ENCODE assay signal across 16 cellular contexts in genomic region chr18:26971327-26971918, GRCh38.
DNase-seq lines count a peak whose midpoint lies in the region; ATAC-seq and TF ChIP-seq lines count a peak whose summit lies in the region.
"Had no signal": no experiment of that assay in that cellular context is flagged by ENCODE, and none has a peak within 500 bp of the region (broad histone marks: within the 10 kb centered on the region; RNA-seq: fewer than 3 reads in every experiment).

No MANE protein-coding gene starts in this region.

- no peak overlapping the region for H4K12ac ChIP-seq in trophoblast cell (ENCODE audit: low read depth, low read length)

- H3K27ac ChIP-seq in trophoblast cell (ENCODE audit: low read depth, low read length) = no peak overlapping the region

- H3K79me1 ChIP-seq in trophoblast cell (ENCODE audit: low read length) = no peaks in the 10 kb centered on the region

- H3K4ac ChIP-seq in trophoblast cell (ENCODE audit: low read depth, low read length) = no peak overlapping the region

- no peak overlapping the region for H2AK5ac ChIP-seq in trophoblast cell (ENCODE audit: low read length)

- H3K27me3 ChIP-seq in H7 (ENCODE audit: control insufficient read depth, insufficient read depth, low read length) = no peaks in the 10 kb centered on the region
- H3K27me3 ChIP-seq in trophoblast cell (ENCODE audit: insufficient read depth, low read length) = no peaks in the 10 kb centered on the region

- H3K27ac Mint-ChIP-seq in activated naive CD4-positive, alpha-beta T cell treated with anti-CD3 and anti-CD28 coated beads, Interleukin-2, amount 50 U/mL, for 72 hours = no peak overlapping the region
- H3K27ac Mint-ChIP-seq: CD4-positive, alpha-beta memory T cell had no signal

- no CpG with 5 or more reads among the region's 10 CpGs for WGBS in trophoblast cell (ENCODE audit: extremely low coverage, insufficient coverage, insufficient read length)

- peaks cover 8 to 9% of the 10 kb centered on the region in 2 donors for H3K9me3 Mint-ChIP-seq in activated naive CD4-positive, alpha-beta T cell treated with anti-CD3 and anti-CD28 coated beads, Interleukin-2, amount 50 U/mL, for 72 hours

- no peak overlapping the region for H2BK12ac ChIP-seq in trophoblast cell (ENCODE audit: low read length)

- no peak overlapping the region for H2BK5ac ChIP-seq in trophoblast cell (ENCODE audit: low read depth, low read length, poor library complexity)

- H3K36me3 Mint-ChIP-seq in activated naive CD4-positive, alpha-beta T cell treated with anti-CD3 and anti-CD28 coated beads, Interleukin-2, amount 50 U/mL, for 72 hours = peaks cover 6 to 8% of the 10 kb centered on the region in 2 donors
- H3K36me3 Mint-ChIP-seq: CD4-positive, alpha-beta memory T cell had no signal

- DNase-seq in H7 = peak; percentile 7
- peak; percentile 15 for DNase-seq in NCI-H524 treated with DMSO at 0.1 percent for 48 hours (lab: John Stamatoyannopoulos, UW)
- peak; percentile 66 for DNase-seq in epithelial cell of esophagus (ENCODE audit: low read depth)
- peak; percentile 35 to 61 for DNase-seq in trophoblast cell
- DNase-seq in AG08396 (ENCODE audit: low spot score) = no peak
- DNase-seq in activated naive CD4-positive, alpha-beta T cell treated with anti-CD3 and anti-CD28 coated beads, Interleukin-2, amount 50 U/mL, for 72 hours (ENCODE audit: low spot score in 2 of 2) = no peak
- DNase-seq in activated CD4-positive, alpha-beta T cell treated with anti-CD3 and anti-CD28 coated beads for 48 hours = no peak
- DNase-seq: CD4-positive, alpha-beta memory T cell; DND-41; GF-D8; NCI-H1048; NCI-H146; NCI-H2081 treated with DMSO at 0.1 percent for 48 hours; NCI-H345; NCI-H774; SHP77 treated with DMSO at 0.1 percent for 48 hours had no signal

- no peak overlapping the region for H2BK120ac ChIP-seq in trophoblast cell (ENCODE audit: insufficient read depth, low read length, poor library complexity)

- no peak overlapping the region for H3K14ac ChIP-seq in trophoblast cell (ENCODE audit: low read length)

- H3K9me3 ChIP-seq in trophoblast cell (ENCODE audit: insufficient read depth, low read depth, low read length) = peaks cover 3% of the 10 kb centered on the region

- TF ChIP-seq CTCF in epithelial cell of esophagus (IDR thresholded peaks at IDR 0.05; ENCODE audit: insufficient read depth, low read depth, low read length, missing control alignments) = no peak

- no peak overlapping the region for H3K18ac ChIP-seq in trophoblast cell (ENCODE audit: low read length)

- no peak for ATAC-seq in activated naive CD4-positive, alpha-beta T cell treated with anti-CD3 and anti-CD28 coated beads, Interleukin-2, amount 50 U/mL, for 72 hours

- no peak overlapping the region for H3K23ac ChIP-seq in trophoblast cell (ENCODE audit: low read length)

- H2AFZ ChIP-seq in trophoblast cell (ENCODE audit: insufficient read depth, low read length, poor library complexity) = no peak overlapping the region

- H4K91ac ChIP-seq in trophoblast cell (ENCODE audit: low read depth, low read length) = no peak overlapping the region

- H3K4me3 ChIP-seq in H7 (ENCODE audit: insufficient read depth, low read depth, low read length) (no peak overlapping the region), epithelial cell of esophagus (ENCODE audit: low read length) (no peak overlapping the region), trophoblast cell (ENCODE audit: low read depth, low read length) (no peak overlapping the region)

- no peaks in the 10 kb centered on the region for H3K4me1 ChIP-seq in trophoblast cell (ENCODE audit: control insufficient read depth in 1 of 2, insufficient read depth in 2 of 2, low read length in 2 of 2)

- no peaks in the 10 kb centered on the region for H3K36me3 ChIP-seq in H7 (replicated peaks; ENCODE audit: control insufficient read depth, insufficient read depth, low read length)
- H3K36me3 ChIP-seq in trophoblast cell (ENCODE audit: control insufficient read depth in 1 of 2, insufficient read depth in 2 of 2, low read length in 2 of 2) = no peaks in the 10 kb centered on the region

- no peak overlapping the region for H3K9ac ChIP-seq in trophoblast cell (ENCODE audit: low read length)

- H4K8ac ChIP-seq in trophoblast cell (ENCODE audit: low read depth, low read length) = no peak overlapping the region

- no peak overlapping the region for H3K4me2 ChIP-seq in trophoblast cell (ENCODE audit: low read length)

- no peaks in the 10 kb centered on the region for H3K79me2 ChIP-seq in trophoblast cell (ENCODE audit: control insufficient read depth, insufficient read depth, low read length, poor library complexity)

Comparison
In these comparisons a context has a peak if more than half of its experiments do, and no peak if none do; other contexts are left out.
1. DNase-seq: peak in H7 (single experiment), NCI-H524 treated with DMSO at 0.1 percent for 48 hours (single experiment), epithelial cell of esophagus (single experiment) and trophoblast cell (2 of 2); none in AG08396 (single experiment), activated naive CD4-positive, alpha-beta T cell treated with anti-CD3 and anti-CD28 coated beads, Interleukin-2, amount 50 U/mL, for 72 hours (0 of 2) and activated CD4-positive, alpha-beta T cell treated with anti-CD3 and anti-CD28 coated beads for 48 hours (single experiment).